Comparison of ENCODE assay signal across 17 cellular contexts in the genomic region with DNA sequence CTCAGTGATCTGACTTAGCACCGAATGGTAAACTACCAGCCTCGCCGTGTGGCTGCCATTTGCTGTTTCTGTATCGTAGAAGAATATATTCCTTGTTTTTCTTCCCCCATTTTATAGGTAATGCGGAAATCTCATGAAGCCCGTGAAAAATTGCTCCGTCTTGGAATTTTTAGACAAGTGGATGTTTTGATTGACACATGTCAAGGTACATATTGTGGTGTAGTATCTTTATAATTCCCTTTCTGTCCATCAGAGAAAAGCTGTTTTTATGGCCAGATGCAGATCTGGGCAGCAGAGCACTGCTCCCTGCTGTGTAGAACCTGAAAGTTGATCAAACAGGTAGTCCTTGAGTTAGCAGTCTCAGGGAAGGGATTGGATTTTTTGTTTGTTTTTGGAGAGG. TPM values are rescaled to one million over a fixed set of nuclear protein-coding genes. Genes with fewer than 3 reads are reported as not detected.
A peak's percentile ranks its signal among the peaks of the same experiment; 100 is the strongest.
DNase-seq lines count a peak whose midpoint lies in the region; ATAC-seq, FAIRE-seq and TF ChIP-seq lines count a peak whose summit lies in the region.
"Had no signal": no experiment of that assay in that cellular context is flagged by ENCODE, and none has a peak within 500 bp of the region (broad histone marks: within the 10 kb centered on the region; RNA-seq: fewer than 3 reads in every experiment).

No MANE protein-coding gene starts in this region.

- H3K4me1 ChIP-seq in K562 (replicated peaks in 1 of 2; ENCODE audit: control insufficient read depth in 2 of 2, insufficient read depth in 2 of 2, low read length in 2 of 2) = peaks cover 23 to 33% of the 10 kb centered on the region in 2 experiments; a peak in 4 of 5 replicates
- H3K4me1 ChIP-seq: Caco-2 had no signal

- H3K4me3 ChIP-seq in K562 = no peak overlapping the region
- H3K4me3 ChIP-seq: GM23248 had no signal

- peaks cover 6% of the 10 kb centered on the region; the same call in 2 of the 3 replicates for H3K79me2 ChIP-seq in K562 (ENCODE audit: control insufficient read depth, insufficient read depth, low read length)

- H3K4me2 ChIP-seq in K562 (ENCODE audit: insufficient read depth, low read length) = peak overlapping the region; percentile 80

- no peak overlapping the region for H2AFZ ChIP-seq in K562 (ENCODE audit: low read depth, low read length)
- H2AFZ ChIP-seq: GM23248 had no signal

- WGBS in K562 (ENCODE audit: insufficient coverage, low coverage, missing lambda C conversion rate) = 94% methylated on average over 6 of the region's 7 CpGs

- H3K27me3 ChIP-seq in K562 (ENCODE audit: control insufficient read depth in 2 of 2, insufficient read depth in 2 of 2, low read length in 2 of 2) = no peaks in the 10 kb centered on the region

- CTCF ChIA-PET in K562 (lab: Yijun Ruan, JAX; ENCODE audit: low intra/inter-chr PET ratio) = no interaction called here

- no TSS peak for BruUV-seq in K562 (replicated peaks; lab: Mats Ljungman, UMichigan)

- POLR2A ChIA-PET in K562 (lab: Yijun Ruan, JAX) = interaction anchor here (0.6 kb wide), 1 partner anchor 67 kb away, joined by 3 read pairs; no protein-coding TSS in a partner anchor

- no peak for TF ChIP-seq RAD21 in K562 (CRISPR knock-in tag; conservative IDR thresholded peaks at IDR 0.05 in 1 of 2, IDR thresholded peaks at IDR 0.05 in 1 of 2)

- no peak for TF ChIP-seq EP300 in K562 (IDR thresholded peaks at IDR 0.05; ENCODE audit: low read length)

- TF ChIP-seq CTCF in K562 (IDR thresholded peaks at IDR 0.05 in 2 of 3, conservative IDR thresholded peaks at IDR 0.05 in 1 of 3; ENCODE audit: insufficient read depth in 2 of 3, low read depth in 1 of 3, low read length in 3 of 3) = no peak

- intact Hi-C loops in K562 (cut with micrococcal nuclease) = no loop called here

- no peak for ATAC-seq in K562
- no peak for ATAC-seq in GM18873 (IDR thresholded peaks at IDR 0.05; ENCODE audit: low FRiP score, unreplicated experiment)

- no peak overlapping the region; a peak in 1 of 4 replicates for H3K9ac ChIP-seq in K562 (ENCODE audit: insufficient read depth in 1 of 2, low read depth in 2 of 2, low read length in 2 of 2)
- H3K9ac ChIP-seq: GM23248 had no signal

- DNase-seq in K562 (ENCODE audit: extremely low read depth in 1 of 4, low spot score in 3 of 4) = no peak
- DNase-seq in mesenteric fat pad (ENCODE audit: low spot score) = peak; percentile 43
- DNase-seq in urothelium cell line (ENCODE audit: low spot score) = no peak
- no peak for DNase-seq in NCI-H2107 (lab: John Stamatoyannopoulos, UW)
- DNase-seq in amniotic stem cell (lab: John Stamatoyannopoulos, UW) = no peak
- DNase-seq: C1 segment of cervical spinal cord; Caco-2; CD4-positive, alpha-beta memory T cell; DMS153; DND-41; GM23248; H7; HCEC 1CT had no signal

- H3K27ac ChIP-seq in K562 (ENCODE audit: extremely low read depth, low read depth, low read length) = peak overlapping the region; percentile 85; the same call in 2 of the 3 replicates
- H3K27ac ChIP-seq: GM23248 had no signal

- in situ Hi-C loops in K562 (cut with MboI) = no loop called here

- no peaks in the 10 kb centered on the region for H4K20me1 ChIP-seq in K562 (replicated peaks; ENCODE audit: control insufficient read depth, insufficient read depth, low read length)

- H3K9me3 ChIP-seq in K562 (replicated peaks; ENCODE audit: control insufficient read depth, insufficient read depth, low read depth, low read length) = 0 out of 2 replicates have a peak, but pooled peaks cover 2% of the 10 kb centered on the region
- H3K9me3 ChIP-seq: Caco-2 had no signal

- TF ChIP-seq POLR2A in K562 (conservative IDR thresholded peaks at IDR 0.05) = no peak

- H3K9me1 ChIP-seq in K562 (ENCODE audit: control insufficient read depth, insufficient read depth, low read length) = no peaks in the 10 kb centered on the region

- FAIRE-seq in K562 (lab: Jason Lieb, UNC) (no peak), urothelium cell line (lab: Jason Lieb, UNC) (peak; percentile 30)
- FAIRE-seq: G401.6, GM12892, H1 had no signal

- H3K36me3 ChIP-seq in K562 (ENCODE audit: control insufficient read depth, insufficient read depth, low read length) = peaks cover 78% of the 10 kb centered on the region

TF ChIP-seq in K562, 482 proteins besides CTCF, POLR2A, EP300 and RAD21 (continues in another document):
- TF ChIP-seq, protein P1, sequence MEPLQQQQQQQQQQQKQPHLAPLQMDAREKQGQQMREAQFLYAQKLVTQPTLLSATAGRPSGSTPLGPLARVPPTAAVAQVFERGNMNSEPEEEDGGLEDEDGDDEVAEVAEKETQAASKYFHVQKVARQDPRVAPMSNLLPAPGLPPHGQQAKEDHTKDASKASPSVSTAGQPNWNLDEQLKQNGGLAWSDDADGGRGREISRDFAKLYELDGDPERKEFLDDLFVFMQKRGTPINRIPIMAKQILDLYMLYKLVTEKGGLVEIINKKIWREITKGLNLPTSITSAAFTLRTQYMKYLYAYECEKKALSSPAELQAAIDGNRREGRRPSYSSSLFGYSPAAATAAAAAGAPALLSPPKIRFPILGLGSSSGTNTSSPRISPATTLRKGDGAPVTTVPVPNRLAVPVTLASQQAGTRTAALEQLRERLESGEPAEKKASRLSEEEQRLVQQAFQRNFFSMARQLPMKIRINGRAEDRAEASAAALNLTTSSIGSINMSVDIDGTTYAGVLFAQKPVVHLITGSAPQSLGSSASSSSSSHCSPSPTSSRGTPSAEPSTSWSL (CRISPR knock-in tag; IDR thresholded peaks at IDR 0.05; ENCODE audit: borderline replicate concordance) = no peak

RNA-seq across cellular contexts. Expression of a gene that starts 13.4 kb away (rescaled TPM):
- total RNA-seq in K562 (2011; cell fraction: chromatin; rRNA removed; ENCODE audit: low replicate concordance) = 40.1 and 51.7 TPM in 2 replicates
- 23.7 and 25.2 TPM in 2 replicates for total RNA-seq in K562 (2011; cell fraction: nucleolus; rRNA removed)
- 30.8 and 37.3 TPM in 2 replicates for total RNA-seq in K562 (2011; cell fraction: nucleoplasm; rRNA removed)
- total RNA-seq in K562 (2014; rRNA removed) (30.6 and 37.6 TPM in 2 replicates), K562 (2014; rRNA removed; fragmentation: Illumina TruSeq; extraction: Trizol) (35.1 and 35.7 TPM in 2 replicates), K562 (2015; rRNA removed; fragmentation: Illumina TruSeq; extraction: Trizol) (34.8 and 38.3 TPM in 2 replicates), K562 (2021) (46.3 and 46.5 TPM in 2 replicates), mesenteric fat pad (49.4 TPM)
- polyA plus RNA-seq in K562 (2011; rRNA removed) (35.0 and 38.1 TPM in 2 replicates), K562 (2014; fragmentation: Illumina TruSeq; extraction: Trizol) (47.5 and 49.3 TPM in 2 replicates), K562 (2014; fragmentation: Nextera tagmentation; extraction: Ambion mirVana) (10 to 100 TPM; 14.6 to 27.2 TPM), K562 (2014; rRNA removed) (42.4 and 42.9 TPM in 2 replicates)
- 28.0 and 30.0 TPM in 2 replicates for polyA plus RNA-seq in K562 (2011; cell fraction: cytosol; rRNA removed)
- polyA plus RNA-seq in K562 (2011; cell fraction: nucleus; rRNA removed) = 24.4 and 30.8 TPM in 2 replicates
- 41.2 and 46.0 TPM in 2 replicates for polyA plus RNA-seq in K562 (2012)
- 39.2 and 39.4 TPM in 2 replicates for polyA minus RNA-seq in K562 (2011; rRNA and poly(A)+ RNA removed)
- polyA minus RNA-seq in K562 (2011; cell fraction: cytosol; rRNA and poly(A)+ RNA removed) = 16.7 and 18.9 TPM in 2 replicates
- 10.6 and 19.5 TPM in 2 replicates for polyA minus RNA-seq in K562 (2011; cell fraction: nucleus; rRNA and poly(A)+ RNA removed)

RNA-seq across cellular contexts. Expression of a gene that starts 45.0 kb away (rescaled TPM):
- total RNA-seq in K562 (2011; cell fraction: chromatin; rRNA removed; ENCODE audit: low replicate concordance) = 3.3 and 5.3 TPM in 2 replicates
- 0.79 and 1.3 TPM in 2 replicates for total RNA-seq in K562 (2011; cell fraction: nucleolus; rRNA removed)
- 1.5 and 5.2 TPM in 2 replicates for total RNA-seq in K562 (2011; cell fraction: nucleoplasm; rRNA removed)
- total RNA-seq in K562 (2014; rRNA removed) (0.08 TPM in 1 of 2 replicates, not detected in the other), K562 (2014; rRNA removed; fragmentation: Illumina TruSeq; extraction: Trizol) (0.16 TPM in 1 of 2 replicates, not detected in the other), K562 (2015; rRNA removed; fragmentation: Illumina TruSeq; extraction: Trizol) (not detected in 2 replicates), K562 (2021) (0.09 and 0.38 TPM in 2 replicates), mesenteric fat pad (0.93 TPM)
- polyA plus RNA-seq in K562 (2011; rRNA removed) (0.20 and 0.87 TPM in 2 replicates), K562 (2014; fragmentation: Illumina TruSeq; extraction: Trizol) (0.06 and 0.48 TPM in 2 replicates), K562 (2014; fragmentation: Nextera tagmentation; extraction: Ambion mirVana) (not detected), K562 (2014; rRNA removed) (not detected in 2 replicates)
- 0.75 TPM in 1 of 2 replicates, not detected in the other for polyA plus RNA-seq in K562 (2011; cell fraction: cytosol; rRNA removed)
- 1.1 and 3.7 TPM in 2 replicates for polyA plus RNA-seq in K562 (2011; cell fraction: nucleus; rRNA removed)
- 0.10 and 0.25 TPM in 2 replicates for polyA plus RNA-seq in K562 (2012)
- 0.53 and 0.96 TPM in 2 replicates for polyA minus RNA-seq in K562 (2011; rRNA and poly(A)+ RNA removed)
- not detected in 2 replicates for polyA minus RNA-seq in K562 (2011; cell fraction: cytosol; rRNA and poly(A)+ RNA removed)
- 1.2 and 1.6 TPM in 2 replicates for polyA minus RNA-seq in K562 (2011; cell fraction: nucleus; rRNA and poly(A)+ RNA removed)
- total RNA-seq: CD4-positive, alpha-beta memory T cell had no signal
- polyA plus RNA-seq: CD4-positive, alpha-beta memory T cell had no signal

RNA-seq across cellular contexts. Expression of a gene that starts 55.5 kb away (rescaled TPM):
- total RNA-seq in K562 (2011; cell fraction: chromatin; rRNA removed; ENCODE audit: low replicate concordance) = 13.6 and 22.3 TPM in 2 replicates
- 10.8 and 12.0 TPM in 2 replicates for total RNA-seq in K562 (2011; cell fraction: nucleolus; rRNA removed)
- total RNA-seq in K562 (2011; cell fraction: nucleoplasm; rRNA removed) = 8.9 and 12.1 TPM in 2 replicates
- total RNA-seq in K562 (2014; rRNA removed) (57.9 and 58.8 TPM in 2 replicates), K562 (2014; rRNA removed; fragmentation: Illumina TruSeq; extraction: Trizol) (18.6 and 20.9 TPM in 2 replicates), K562 (2015; rRNA removed; fragmentation: Illumina TruSeq; extraction: Trizol) (19.3 and 23.0 TPM in 2 replicates), K562 (2021) (39.0 and 42.6 TPM in 2 replicates), mesenteric fat pad (76.2 TPM)
- polyA plus RNA-seq in K562 (2011; rRNA removed) (59.2 and 62.5 TPM in 2 replicates), K562 (2014; fragmentation: Illumina TruSeq; extraction: Trizol) (29.2 and 35.0 TPM in 2 replicates), K562 (2014; fragmentation: Nextera tagmentation; extraction: Ambion mirVana) (1 to 10 TPM; 1.1 to 1.6 TPM), K562 (2014; rRNA removed) (52.9 and 64.8 TPM in 2 replicates)
- 74.6 and 88.9 TPM in 2 replicates for polyA plus RNA-seq in K562 (2011; cell fraction: cytosol; rRNA removed)
- 29.0 and 29.9 TPM in 2 replicates for polyA plus RNA-seq in K562 (2011; cell fraction: nucleus; rRNA removed)
- 35.8 and 54.1 TPM in 2 replicates for polyA plus RNA-seq in K562 (2012)
- polyA minus RNA-seq in K562 (2011; rRNA and poly(A)+ RNA removed) = 32.1 and 33.1 TPM in 2 replicates
- 15.8 and 16.6 TPM in 2 replicates for polyA minus RNA-seq in K562 (2011; cell fraction: cytosol; rRNA and poly(A)+ RNA removed)
- 4.8 and 7.6 TPM in 2 replicates for polyA minus RNA-seq in K562 (2011; cell fraction: nucleus; rRNA and poly(A)+ RNA removed)
